9 cellular contexts compared by ENCODE assay signal in the genomic region with DNA sequence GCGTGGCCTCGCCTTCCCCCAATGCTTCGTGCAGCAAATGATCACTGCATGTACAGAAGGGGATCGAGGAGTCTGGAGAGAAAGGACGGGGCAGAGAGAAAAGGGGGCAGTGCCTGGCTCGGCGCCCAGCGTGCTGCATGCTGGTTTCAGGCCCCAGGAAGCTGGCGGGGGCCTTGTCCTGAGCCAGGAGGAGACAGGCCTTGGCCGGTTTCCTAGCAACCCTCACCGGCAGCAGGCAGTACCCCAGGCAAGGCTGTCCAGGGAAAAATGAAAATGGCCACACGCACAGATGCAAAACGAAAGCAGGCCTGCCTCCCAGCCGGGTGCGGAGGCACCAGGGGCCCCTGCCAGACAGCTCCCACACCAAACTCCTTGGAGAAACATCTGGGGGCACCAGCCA.
DNase-seq lines count a peak whose midpoint lies in the region; ATAC-seq and TF ChIP-seq lines count a peak whose summit lies in the region.
"Had no signal": no experiment of that assay in that cellular context is flagged by ENCODE, and none has a peak within 500 bp of the region (broad histone marks: within the 10 kb centered on the region; RNA-seq: fewer than 3 reads in every experiment).

No MANE protein-coding gene starts in this region.

- no peak overlapping the region for H3K27ac Mint-ChIP-seq in activated T-cell treated with anti-CD3 and anti-CD28 coated beads, Interleukin-2, amount 50 U/mL, for 72 hours
- peak overlapping the region; percentile 94 for H3K27ac Mint-ChIP-seq in activated naive CD8-positive, alpha-beta T cell treated with anti-CD3 and anti-CD28 coated beads, Interleukin-2, amount 10 ng/mL, durations not matched to agents 7 days and 5 days

- no peak overlapping the region for H3K4me3 ChIP-seq in testis

- 33 to 53% methylated on average over 8 to 15 of the region's 15 CpGs for WGBS in testis, 2 donors

- H3K27me3 Mint-ChIP-seq in activated T-cell treated with anti-CD3 and anti-CD28 coated beads, Interleukin-2, amount 50 U/mL, for 72 hours (ENCODE audit: low read depth): no peaks in the 10 kb centered on the region
- peaks cover 5% of the 10 kb centered on the region for H3K27me3 Mint-ChIP-seq in activated naive CD8-positive, alpha-beta T cell treated with anti-CD3 and anti-CD28 coated beads, Interleukin-2, amount 10 ng/mL, durations not matched to agents 7 days and 5 days

- no peaks in the 10 kb centered on the region for H3K36me3 ChIP-seq in testis (ENCODE audit: low read depth, missing control alignments)
- H3K36me3 ChIP-seq: transverse colon had no signal

- H3K36me3 Mint-ChIP-seq in activated T-cell treated with anti-CD3 and anti-CD28 coated beads, Interleukin-2, amount 50 U/mL, for 72 hours (ENCODE audit: insufficient read depth in 2 of 2): no peaks in the 10 kb centered on the region
- peaks cover 27% of the 10 kb centered on the region for H3K36me3 Mint-ChIP-seq in activated naive CD8-positive, alpha-beta T cell treated with anti-CD3 and anti-CD28 coated beads, Interleukin-2, amount 10 ng/mL, durations not matched to agents 7 days and 5 days

- H3K4me1 Mint-ChIP-seq in activated T-cell treated with anti-CD3 and anti-CD28 coated beads, Interleukin-2, amount 50 U/mL, for 72 hours (ENCODE audit: low read depth): peaks cover 6% of the 10 kb centered on the region
- peaks cover 27% of the 10 kb centered on the region for H3K4me1 Mint-ChIP-seq in activated naive CD8-positive, alpha-beta T cell treated with anti-CD3 and anti-CD28 coated beads, Interleukin-2, amount 10 ng/mL, durations not matched to agents 7 days and 5 days

- no peaks in the 10 kb centered on the region for H3K9me3 Mint-ChIP-seq in activated T-cell treated with anti-CD3 and anti-CD28 coated beads, Interleukin-2, amount 50 U/mL, for 72 hours
- H3K9me3 Mint-ChIP-seq in activated naive CD8-positive, alpha-beta T cell treated with anti-CD3 and anti-CD28 coated beads, Interleukin-2, amount 10 ng/mL, durations not matched to agents 7 days and 5 days: peaks cover 7% of the 10 kb centered on the region

- peak overlapping the region; percentile 26 to 31 for H3K4me3 Mint-ChIP-seq in activated T-cell treated with anti-CD3 and anti-CD28 coated beads, Interleukin-2, amount 50 U/mL, for 72 hours
- peak overlapping the region; percentile 71 for H3K4me3 Mint-ChIP-seq in activated naive CD8-positive, alpha-beta T cell treated with anti-CD3 and anti-CD28 coated beads, Interleukin-2, amount 10 ng/mL, durations not matched to agents 7 days and 5 days

- H3K27ac ChIP-seq in testis: no peak overlapping the region

- no peaks in the 10 kb centered on the region for H3K27me3 ChIP-seq in testis
- H3K27me3 ChIP-seq: transverse colon had no signal

- TF ChIP-seq POLR2A in testis (IDR thresholded peaks at IDR 0.05): no peak

- DNase-seq in activated T-cell treated with anti-CD3 and anti-CD28 coated beads, Interleukin-2, amount 50 U/mL, for 72 hours: no peak
- no peak for DNase-seq in activated T-cell treated with anti-CD3 and anti-CD28 coated beads, Interleukin-2, amount 50 U/mL, for 1 hour
- DNase-seq in activated naive CD8-positive, alpha-beta T cell treated with anti-CD3 and anti-CD28 coated beads, Interleukin-2, amount 10 ng/mL, durations not matched to agents 7 days and 5 days: no peak
- peak; percentile 64 for DNase-seq in iris pigment epithelial cell (ENCODE audit: low read depth)
- DNase-seq in testis: peak; percentile 54
- no peak for DNase-seq in T1000 (lab: John Stamatoyannopoulos, UW)
- no peak for DNase-seq in SKM-1 treated with dmso at 0.1 percent for 144 hours (lab: John Stamatoyannopoulos, UW; ENCODE audit: unreplicated experiment)
- DNase-seq: transverse colon had no signal

- intact Hi-C loops in testis (cut with DNase I; ENCODE audit: low total_unique reads): no loop called here

- POLR2A ChIA-PET in activated naive CD8-positive, alpha-beta T cell treated with anti-CD3 and anti-CD28 coated beads, Interleukin-2, amount 10 ng/mL, durations not matched to agents 7 days and 5 days (lab: Charles Lee): interaction anchor here (0.7 to 3.3 kb wide), 4 partner anchors 9 to 78 kb away, joined by 3 to 28 read pairs (median 14); no protein-coding TSS in a partner anchor

- no peak for TF ChIP-seq CTCF in testis (IDR thresholded peaks at IDR 0.05)

- ATAC-seq in activated T-cell treated with anti-CD3 and anti-CD28 coated beads, Interleukin-2, amount 50 U/mL, for 72 hours (replicated peaks in 1 of 2): no peak
- no peak for ATAC-seq in activated naive CD8-positive, alpha-beta T cell treated with anti-CD3 and anti-CD28 coated beads, Interleukin-2, amount 10 ng/mL, durations not matched to agents 7 days and 5 days (ENCODE audit: low read depth)
- ATAC-seq in HG02938 (IDR thresholded peaks at IDR 0.05; ENCODE audit: unreplicated experiment): no peak

- peaks cover 14% of the 10 kb centered on the region for H3K4me1 ChIP-seq in testis

- H3K9me3 ChIP-seq in testis: no peaks in the 10 kb centered on the region
- H3K9me3 ChIP-seq: transverse colon had no signal

Comparison
In these comparisons a context has a peak if more than half of its experiments do, and no peak if none do; other contexts are left out.
1. DNase-seq: peak in iris pigment epithelial cell (single experiment) and testis (single experiment); none in activated T-cell treated with anti-CD3 and anti-CD28 coated beads, Interleukin-2, amount 50 U/mL, for 72 hours (0 of 2), activated T-cell treated with anti-CD3 and anti-CD28 coated beads, Interleukin-2, amount 50 U/mL, for 1 hour (single experiment), activated naive CD8-positive, alpha-beta T cell treated with anti-CD3 and anti-CD28 coated beads, Interleukin-2, amount 10 ng/mL, durations not matched to agents 7 days and 5 days (single experiment), T1000 (single experiment) and SKM-1 treated with dmso at 0.1 percent for 144 hours (single experiment).